ENCODE assay signal across 8 cellular contexts in genomic region chr2:33599175-33599942, GRCh38. TPM values are rescaled to one million over a fixed set of nuclear protein-coding genes. Genes with fewer than 3 reads are reported as not detected.
A peak's percentile ranks its signal among the peaks of the same experiment; 100 is the strongest.
DNase-seq lines count a peak whose midpoint lies in the region; ATAC-seq, FAIRE-seq and TF ChIP-seq lines count a peak whose summit lies in the region.

TSS of gene FAM98A (minus strand) at chr2:33599299. CDS start at chr2:33599221, 78 bp downstream.

- no peaks in the 10 kb centered on the region for H3K36me3 ChIP-seq in Caco-2 (ENCODE audit: control insufficient read depth, insufficient read depth, low read length)
- peaks cover 0 to 9% (median 1%) of the 10 kb centered on the region in 4 experiments; a peak in 3 of 8 replicates for H3K36me3 ChIP-seq in H1 (ENCODE audit: control insufficient read depth in 2 of 4, insufficient read depth in 4 of 4, low read length in 3 of 4)

- H3K14ac ChIP-seq in H1 (ENCODE audit: insufficient read length): no peak within 1 kb of the TSS

- H3K23ac ChIP-seq in H1 (ENCODE audit: insufficient read length): no peak within 1 kb of the TSS

- H3K9ac ChIP-seq in H1 (replicated peaks in 1 of 4; ENCODE audit: extremely low read depth in 1 of 4, low read depth in 3 of 4, low read length in 3 of 4): peak within 1 kb of the TSS in 3 of 4 experiments; percentile 64 to 70 (median 67); a peak in 6 of 7 replicates

- H3K4me1 Mint-ChIP-seq in Caco-2 (ENCODE audit: low read depth, unreplicated experiment) (peaks cover 7% of the 10 kb centered on the region), memory B cell (peaks cover 19% of the 10 kb centered on the region)

- TF ChIP-seq RAD21 in H1 (IDR thresholded peaks at IDR 0.05 in 1 of 2, conservative IDR thresholded peaks at IDR 0.05 in 1 of 2; ENCODE audit: low read depth in 2 of 2, low read length in 2 of 2): 0 out of 4 replicates have a peak, but pooled peaks have one; percentile 5 to 9

- DNase-seq in Caco-2: peak; percentile 99
- peak; percentile 98 for DNase-seq in HTR-8/SVneo (ENCODE audit: insufficient read length, low spot score)
- peak; percentile 98 for DNase-seq in NOMO-1 treated with dmso at 0.1 percent for 144 hours (lab: John Stamatoyannopoulos, UW; ENCODE audit: unreplicated experiment)
- DNase-seq in activated CD8-positive, alpha-beta memory T cell treated with anti-CD3 and anti-CD28 coated beads for 48 hours (ENCODE audit: low read depth in 2 of 3, low spot score in 2 of 3): peak; percentile 89 to 99 (median 98)
- DNase-seq in H1 (ENCODE audit: low read depth in 1 of 2, low spot score in 2 of 2): peak; percentile 94 to 96
- peak; percentile 94 to 98 for DNase-seq in memory B cell (ENCODE audit: low spot score in 2 of 2)
- DNase-seq in stimulated activated CD8-positive, alpha-beta memory T cell treated with anti-CD3 and anti-CD28 coated beads, Interleukin-12 subunit alpha, Interleukin-12 subunit beta, amount 100 ng/mL, for 24 hours (ENCODE audit: extremely low read depth): peak; percentile 98

- H3K4me1 ChIP-seq in Caco-2 (peaks cover 5% of the 10 kb centered on the region; the same call in 1 of the 2 replicates), H1 (replicated peaks in 1 of 4; ENCODE audit: control insufficient read depth in 3 of 4, insufficient read depth in 4 of 4, low read length in 3 of 4) (peaks cover 2 to 12% (median 7%) of the 10 kb centered on the region in 4 experiments; a peak in 6 of 7 replicates)

- ATAC-seq in GM21367 (IDR thresholded peaks at IDR 0.05; ENCODE audit: unreplicated experiment) (peak; percentile 90), memory B cell (ENCODE audit: low read depth) (peak; percentile 87)

- 0 out of 2 replicates have a peak within 1 kb of the TSS, but pooled peaks have one; percentile 54 for H4K8ac ChIP-seq in H1 (ENCODE audit: extremely low read depth, insufficient read depth, low read length)

- TF ChIP-seq CTCF in Caco-2 (IDR thresholded peaks at IDR 0.05; ENCODE audit: insufficient read depth in 1 of 2, low read depth in 1 of 2, low read length in 1 of 2, severe bottlenecking in 1 of 2, unreplicated experiment in 1 of 2): peak in 1 of 2 experiments; percentile 27
- no peak for TF ChIP-seq CTCF in H1 (IDR thresholded peaks at IDR 0.05; ENCODE audit: control extremely low read depth in 1 of 3, insufficient read depth in 1 of 3, low read depth in 1 of 3, low read length in 3 of 3)

- H3K9me3 ChIP-seq in Caco-2: no peaks in the 10 kb centered on the region
- no peaks in the 10 kb centered on the region for H3K9me3 ChIP-seq in H1 (ENCODE audit: insufficient read depth in 2 of 2, low read depth in 1 of 2, low read length in 1 of 2)

- H3K79me1 ChIP-seq in H1 (ENCODE audit: low read depth, low read length): no peaks in the 10 kb centered on the region; the same call in 1 of the 2 replicates

- H3K4me3 Mint-ChIP-seq in Caco-2 (ENCODE audit: unreplicated experiment) (peak within 1 kb of the TSS; percentile 95), memory B cell (peak within 1 kb of the TSS; percentile 94)

- H3K4me3 ChIP-seq in Caco-2 (ENCODE audit: low read depth, low read length) (peak within 1 kb of the TSS; percentile 78), H1 (ENCODE audit: extremely low read depth in 1 of 4, insufficient read depth in 2 of 4, low read depth in 3 of 4, low read length in 4 of 4) (peak within 1 kb of the TSS; percentile 78 to 84 (median 82))

- H3K27ac ChIP-seq in H1 (ENCODE audit: low read depth, low read length): peak within 1 kb of the TSS; percentile 64; the same call in 1 of the 2 replicates

- H2BK120ac ChIP-seq in H1 (replicated peaks; ENCODE audit: low read depth, low read length): no peak within 1 kb of the TSS

- peak within 1 kb of the TSS; percentile 70 for H3K56ac ChIP-seq in H1 (replicated peaks; ENCODE audit: insufficient read length, low read depth, low read length)

- FAIRE-seq in HTR-8/SVneo (lab: Jason Lieb, UNC): peak; percentile 93
- no peak for FAIRE-seq in H1 (lab: Jason Lieb, UNC)

- H3K9me3 Mint-ChIP-seq in Caco-2 (ENCODE audit: unreplicated experiment) (no peaks in the 10 kb centered on the region), memory B cell (no peaks in the 10 kb centered on the region)

- no peaks in the 10 kb centered on the region for H4K20me1 ChIP-seq in H1 (replicated peaks in 1 of 2; ENCODE audit: control insufficient read depth in 1 of 2, insufficient read depth in 2 of 2, low read length in 2 of 2)

- peak within 1 kb of the TSS; percentile 4 for H4K91ac ChIP-seq in H1 (replicated peaks; ENCODE audit: insufficient read length, low read length)

- H3K36me3 Mint-ChIP-seq in Caco-2 (ENCODE audit: insufficient read depth, unreplicated experiment) (peaks cover 17% of the 10 kb centered on the region), memory B cell (no peaks in the 10 kb centered on the region)

- H3K27me3 ChIP-seq in Caco-2 (replicated peaks; ENCODE audit: control insufficient read depth, insufficient read depth, low read length) (no peaks in the 10 kb centered on the region), H1 (replicated peaks in 1 of 4; ENCODE audit: control insufficient read depth in 3 of 4, extremely low read depth in 1 of 4, insufficient read depth in 3 of 4, low read length in 3 of 4) (no peaks in the 10 kb centered on the region)

- CTCF ChIA-PET in Caco-2 (lab: Charles Lee) (interaction anchor here (0.7 to 1.6 kb wide), 3 partner anchors 11 to 123 kb away, joined by 3 to 13 read pairs (median 8); partner anchors contain the start of gene RASGRP3), H1 (lab: Charles Lee; ENCODE audit: partially characterized antibody) (interaction anchor here (0.6 to 2.1 kb wide), 5 partner anchors 16 to 387 kb away, joined by 3 to 9 read pairs (median 3); no protein-coding TSS in a partner anchor)

- peak within 1 kb of the TSS; percentile 85 to 94 for H3K4me2 ChIP-seq in H1 (ENCODE audit: insufficient read depth in 1 of 2, low read depth in 2 of 2, low read length in 2 of 2)

- no peak for TF ChIP-seq EP300 in H1 (IDR thresholded peaks at IDR 0.05; ENCODE audit: borderline replicate concordance in 1 of 2, low read depth in 2 of 2, low read length in 2 of 2)

- H2BK15ac ChIP-seq in H1 (ENCODE audit: low read length): no peak within 1 kb of the TSS

- peak within 1 kb of the TSS; percentile 45 for H2AFZ ChIP-seq in H1 (ENCODE audit: low read length)

- no peak within 1 kb of the TSS for H2BK20ac ChIP-seq in H1 (ENCODE audit: low read length)

- BruUV-seq in Caco-2 (replicated peaks; lab: Mats Ljungman, UMichigan): TSS peak; percentile 84

- H2AK5ac ChIP-seq in H1 (ENCODE audit: low read depth, low read length): no peak within 1 kb of the TSS

- H2BK5ac ChIP-seq in H1 (ENCODE audit: low read depth, low read length): peak within 1 kb of the TSS; percentile 82; the same call in 1 of the 2 replicates

- H3K23me2 ChIP-seq in H1 (ENCODE audit: low read depth, low read length): peaks cover 10% of the 10 kb centered on the region

- no peak for TF ChIP-seq POLR2A in H1 (IDR thresholded peaks at IDR 0.05; ENCODE audit: control extremely low read depth in 1 of 2, low read depth in 2 of 2, low read length in 2 of 2)

- H2BK12ac ChIP-seq in H1 (ENCODE audit: low read depth, low read length): no peak within 1 kb of the TSS

- 2% methylated on average over 56 of the region's 56 CpGs; no CpG with 5 or more reads in 1 of the 2 experiments for WGBS in H1 (ENCODE audit: extremely low coverage in 1 of 2, insufficient coverage in 1 of 2, insufficient read length in 1 of 2, insufficient replicate concordance in 2 of 2, low coverage in 1 of 2, low lambda C conversion rate in 2 of 2, missing lambda C conversion rate in 1 of 2), 2 experiments

- peak within 1 kb of the TSS; percentile 60 for H4K5ac ChIP-seq in H1 (ENCODE audit: insufficient read length, low read depth, low read length)

- peak within 1 kb of the TSS; percentile 79 for H3K18ac ChIP-seq in H1 (ENCODE audit: extremely low read depth, low read length)

- no peaks in the 10 kb centered on the region for H3K27me3 Mint-ChIP-seq in Caco-2 (ENCODE audit: insufficient read depth, unreplicated experiment)
- no peaks in the 10 kb centered on the region for H3K27me3 Mint-ChIP-seq in memory B cell

- intact Hi-C loops in Caco-2 (cut with micrococcal nuclease; ENCODE audit: unreplicated experiment): loop anchor here (1.0 to 5.0 kb wide), 2 partner anchors 68 to 122 kb away; partner anchors contain the start of gene RASGRP3

- H3K27ac Mint-ChIP-seq in Caco-2 (ENCODE audit: unreplicated experiment) (peak within 1 kb of the TSS; percentile 95), memory B cell (peak within 1 kb of the TSS; percentile 95)

- POLR2A ChIA-PET in Caco-2 (lab: Charles Lee): interaction anchor here (0.8 to 1.6 kb wide), 2 partner anchors 13 to 124 kb away, joined by 3 to 7 read pairs; no protein-coding TSS in a partner anchor
- POLR2A ChIA-PET in H1 (lab: Charles Lee; ENCODE audit: partially characterized antibody): interaction anchor here (1.0 to 1.9 kb wide), 8 partner anchors 9 to 58 kb away, joined by 3 to 10 read pairs (median 3); no protein-coding TSS in a partner anchor

- peaks cover 0 to 59% of the 10 kb centered on the region in 2 experiments; a peak in 2 of 4 replicates for H3K79me2 ChIP-seq in H1 (ENCODE audit: control insufficient read depth in 1 of 2, insufficient read depth in 2 of 2, low read length in 2 of 2)

- peak within 1 kb of the TSS; percentile 41 for H3K4ac ChIP-seq in H1 (replicated peaks; ENCODE audit: insufficient read length, low read depth, low read length)

TF ChIP-seq in H1, 55 proteins besides CTCF, POLR2A, EP300 and RAD21 (continues in another document):
- no peak for TF ChIP-seq EZH2 (IDR thresholded peaks at IDR 0.05; ENCODE audit: low read depth, low read length, severe bottlenecking)
- TF ChIP-seq BACH1 (IDR thresholded peaks at IDR 0.05; ENCODE audit: low read length): peak; percentile 92
- TF ChIP-seq TBP (IDR thresholded peaks at IDR 0.05; ENCODE audit: low read depth, low read length): peak; percentile 17; the same call in 1 of the 2 replicates
- peak; percentile 99 for TF ChIP-seq NRF1 (IDR thresholded peaks at IDR 0.05; ENCODE audit: low read depth, low read length)
- peak; percentile 83 for TF ChIP-seq KDM4A (IDR thresholded peaks at IDR 0.05; ENCODE audit: low read depth, low read length, severe bottlenecking)
- TF ChIP-seq SAP30 (IDR thresholded peaks at IDR 0.05; ENCODE audit: insufficient read depth, insufficient replicate concordance, low read length): no peak
- peak; percentile 94 to 96; a peak in 2 of 4 replicates for TF ChIP-seq HDAC2 (IDR thresholded peaks at IDR 0.05; ENCODE audit: borderline replicate concordance in 1 of 2, low read depth in 2 of 2, low read length in 2 of 2)

RNA-seq across cellular contexts. Expression of gene FAM98A, which starts in this region (rescaled TPM):
- total RNA-seq in Caco-2 (2022): 53.9 and 60.7 TPM in 2 replicates
- total RNA-seq in H1 (2021; fragmentation: NEBNext Ultra II Directional; extraction: Animal tissue kit (Norgen Biotek cat#: 25700)): 103 and 112 TPM in 2 replicates
- polyA plus RNA-seq in H1 (2011; rRNA removed): 53.2 and 79.7 TPM in 2 replicates
- polyA plus RNA-seq in H1 (2011; cell fraction: cytosol; rRNA removed): 59.9 TPM
- polyA plus RNA-seq in H1 (2011; cell fraction: nucleus; rRNA removed): 35.8 TPM
- 95.8 to 139 TPM (median 121 TPM) in 4 replicates for polyA plus RNA-seq in H1 (2012, experiment 1 of 2)
- 13.3 TPM for polyA plus RNA-seq in H1 (2012, experiment 2 of 2)
- 61.6 TPM for polyA plus RNA-seq in H1 (2013, experiment 1 of 2)
- 63.4 TPM for polyA plus RNA-seq in H1 (2013, experiment 2 of 2)
- 90.4 and 173 TPM in 2 replicates for polyA minus RNA-seq in H1 (2011; rRNA and poly(A)+ RNA removed)
- 108 TPM for polyA minus RNA-seq in H1 (2011; cell fraction: cytosol; rRNA and poly(A)+ RNA removed)
- 74.9 TPM for polyA minus RNA-seq in H1 (2011; cell fraction: nucleus; rRNA and poly(A)+ RNA removed)

Comparison
In these comparisons a context has a peak if more than half of its experiments do, and no peak if none do; other contexts are left out.
1. Peak in every context shown above with its lines: DNase-seq, ATAC-seq, H3K4me3 ChIP-seq and H3K27ac ChIP-seq.